Comparison of ENCODE assay signal across 22 cellular contexts in genomic region chr5:109653840-109654239, GRCh38.
"Had no signal": no experiment of that assay in that cellular context is flagged by ENCODE, and none has a peak within 500 bp of the region (broad histone marks: within the 10 kb centered on the region; RNA-seq: fewer than 3 reads in every experiment).

No MANE protein-coding gene starts in this region.

- H3K9me3 ChIP-seq: gastrocnemius medialis, heart left ventricle, thyroid gland had no signal

- H3K27me3 ChIP-seq: gastrocnemius medialis, heart left ventricle, hepatocyte, thyroid gland had no signal

- H3K79me2 ChIP-seq: hepatocyte had no signal

- H3K27ac ChIP-seq: epithelial cell of prostate, gastrocnemius medialis, heart left ventricle, hepatocyte, thyroid gland had no signal

- DNase-seq: cerebellar nuclear complex; cortex of kidney; effector memory CD8-positive, alpha-beta T cell; gastrocnemius medialis; heart left ventricle; kidney; mesendoderm; midbrain; naive thymus-derived CD4-positive, alpha-beta T cell; nucleus accumbens; retina; stimulated activated CD4-positive, alpha-beta T cell treated with anti-CD3 and anti-CD28 coated beads, Interleukin-12 subunit alpha, Interleukin-12 subunit beta, amount 100 ng/mL, for 4 hours; stimulated activated CD4-positive, alpha-beta T cell treated with anti-CD3 and anti-CD28 coated beads, Interleukin-4, amount 100 ng/mL, for 1 hour; stimulated activated naive CD4-positive, alpha-beta T cell; stimulated activated naive CD8-positive, alpha-beta T cell treated with anti-CD3 and anti-CD28 coated beads, Interleukin-15, amount 100 ng/mL, for 72 hours had no signal

- H3K4me1 ChIP-seq: gastrocnemius medialis, thyroid gland had no signal

- H3K4me2 ChIP-seq: hepatocyte, smooth muscle cell had no signal

- ATAC-seq: effector memory CD8-positive, alpha-beta T cell; esophagus mucosa; gastrocnemius medialis; heart left ventricle; left lobe of liver; sciatic nerve had no signal

- FAIRE-seq: kidney had no signal

- H3K4me3 ChIP-seq: gastrocnemius medialis, heart left ventricle, hepatocyte, smooth muscle cell, thyroid gland had no signal

- H2AFZ ChIP-seq: hepatocyte had no signal

- H3K36me3 ChIP-seq: gastrocnemius medialis, heart left ventricle, thyroid gland had no signal
